ENCODE assay signal across 21 cellular contexts in genomic region chr10:130748409-130749057, GRCh38.
"Had no signal": no experiment of that assay in that cellular context is flagged by ENCODE, and none has a peak within 500 bp of the region (broad histone marks: within the 10 kb centered on the region; RNA-seq: fewer than 3 reads in every experiment).

No MANE protein-coding gene starts in this region.

- H3K27me3 ChIP-seq: foreskin keratinocyte, thyroid gland had no signal

- ATAC-seq: foreskin keratinocyte, WTC11 had no signal

- H3K4me1 ChIP-seq: foreskin keratinocyte, lower lobe of right lung, thyroid gland had no signal

- H3K9me3 ChIP-seq: lower lobe of right lung, thyroid gland had no signal

- H3K4me3 ChIP-seq: lower lobe of right lung, thyroid gland had no signal

- H3K27ac Mint-ChIP-seq: activated naive CD4-positive, alpha-beta T cell treated with anti-CD3 and anti-CD28 coated beads, Interleukin-2, amount 10 ng/mL, durations not matched to agents 7 days and 5 days; immature natural killer cell; naive B cell; progenitor cell of endocrine pancreas; WTC11 had no signal

- H3K36me3 ChIP-seq: lower lobe of right lung, thyroid gland had no signal

- H3K4me1 Mint-ChIP-seq: activated naive CD4-positive, alpha-beta T cell treated with anti-CD3 and anti-CD28 coated beads, Interleukin-2, amount 10 ng/mL, durations not matched to agents 7 days and 5 days; immature natural killer cell; naive B cell had no signal

- H3K27ac ChIP-seq: foreskin keratinocyte, lower lobe of right lung, thyroid gland had no signal

- H3K4me3 Mint-ChIP-seq: activated naive CD4-positive, alpha-beta T cell treated with anti-CD3 and anti-CD28 coated beads, Interleukin-2, amount 10 ng/mL, durations not matched to agents 7 days and 5 days; immature natural killer cell; naive B cell; neural crest cell; WTC11 had no signal

- DNase-seq: activated CD8-positive, alpha-beta memory T cell treated with anti-CD3 and anti-CD28 coated beads for 24 hours; activated CD8-positive, alpha-beta memory T cell treated with anti-CD3 and anti-CD28 coated beads, Interleukin-2, amount 50 U/mL, for 4 hours; activated T-cell treated with anti-CD3 and anti-CD28 coated beads, Interleukin-2, amount 50 U/mL, for 48 hours; amygdala; cerebellar nuclear complex; effector CD4-positive, alpha-beta T cell; erythroblast; foreskin keratinocyte; immature natural killer cell; lower lobe of right lung; mesendoderm; naive B cell; retina; stimulated activated CD4-positive, alpha-beta T cell treated with anti-CD3 and anti-CD28 coated beads, Interleukin-4, amount 100 ng/mL, for 24 hours; stimulated activated naive CD4-positive, alpha-beta T cell treated with Interleukin-2 at 50 U/mL for 16 hours; T-helper 9 cell; thyroid gland had no signal

- H3K36me3 Mint-ChIP-seq: activated naive CD4-positive, alpha-beta T cell treated with anti-CD3 and anti-CD28 coated beads, Interleukin-2, amount 10 ng/mL, durations not matched to agents 7 days and 5 days; immature natural killer cell; naive B cell had no signal

- H3K27me3 Mint-ChIP-seq: activated naive CD4-positive, alpha-beta T cell treated with anti-CD3 and anti-CD28 coated beads, Interleukin-2, amount 10 ng/mL, durations not matched to agents 7 days and 5 days had no signal
